Comparison of ENCODE assay signal across 8 cellular contexts in the genomic region with DNA sequence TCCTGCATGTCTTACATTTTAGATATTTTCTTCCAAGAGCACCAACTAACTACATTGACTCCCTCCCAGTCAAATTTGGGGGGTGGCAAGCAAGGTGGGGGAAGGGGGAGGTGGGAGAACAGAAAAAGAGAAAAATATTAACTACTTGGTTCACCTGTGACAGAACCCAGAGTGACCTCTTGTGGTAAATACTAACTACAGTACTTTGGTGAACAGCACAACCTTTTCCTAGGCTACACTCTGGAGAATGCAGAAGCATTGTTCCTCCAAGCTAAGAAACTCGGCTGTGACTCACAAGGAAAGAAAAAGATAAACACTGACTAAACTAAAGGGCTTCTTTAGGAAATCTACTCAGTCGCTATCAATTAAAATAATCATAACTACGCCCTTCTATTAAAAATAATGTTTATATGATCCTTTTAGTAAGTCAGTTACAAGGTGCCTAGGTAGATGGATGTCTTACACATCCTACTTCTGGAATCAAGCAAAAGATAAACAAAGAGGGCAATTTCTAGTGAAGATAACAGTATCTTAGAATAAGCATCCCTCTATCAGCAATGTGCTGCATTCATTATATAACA. TPM values are rescaled to one million over a fixed set of nuclear protein-coding genes. Genes with fewer than 3 reads are reported as not detected.
DNase-seq lines count a peak whose midpoint lies in the region; ATAC-seq, FAIRE-seq and TF ChIP-seq lines count a peak whose summit lies in the region.

No MANE protein-coding gene starts in this region.

- H3K4me1 ChIP-seq in H1 (replicated peaks in 1 of 4; ENCODE audit: control insufficient read depth in 3 of 4, insufficient read depth in 4 of 4, low read length in 3 of 4): peaks cover 0 to 3% (median 1%) of the 10 kb centered on the region in 4 experiments; a peak in 2 of 7 replicates

- H3K79me1 ChIP-seq in H1 (ENCODE audit: low read depth, low read length): no peaks in the 10 kb centered on the region

- peak in 2 of 3 experiments; percentile 58 to 59; a peak in 3 of 4 replicates for TF ChIP-seq CTCF in H1 (IDR thresholded peaks at IDR 0.05; ENCODE audit: control extremely low read depth in 1 of 3, insufficient read depth in 1 of 3, low read depth in 1 of 3, low read length in 3 of 3)

- peaks cover under 1% of the 10 kb centered on the region; the same call in 1 of the 2 replicates for H3K23me2 ChIP-seq in H1 (ENCODE audit: low read depth, low read length)

- no peak overlapping the region for H2BK20ac ChIP-seq in H1 (ENCODE audit: low read length)

- no peaks in the 10 kb centered on the region for H3K9me3 ChIP-seq in H1 (ENCODE audit: insufficient read depth in 2 of 2, low read depth in 1 of 2, low read length in 1 of 2)

- H2BK5ac ChIP-seq in H1 (ENCODE audit: low read depth, low read length): no peak overlapping the region

- TF ChIP-seq RAD21 in H1 (IDR thresholded peaks at IDR 0.05 in 1 of 2, conservative IDR thresholded peaks at IDR 0.05 in 1 of 2; ENCODE audit: low read depth in 2 of 2, low read length in 2 of 2): peak; percentile 83 to 86

- no peaks in the 10 kb centered on the region for H3K79me2 ChIP-seq in H1 (ENCODE audit: control insufficient read depth in 1 of 2, insufficient read depth in 2 of 2, low read length in 2 of 2)

- H4K8ac ChIP-seq in H1 (ENCODE audit: extremely low read depth, insufficient read depth, low read length): no peak overlapping the region

- no peak overlapping the region for H3K4me3 ChIP-seq in H1 (ENCODE audit: extremely low read depth in 1 of 4, insufficient read depth in 2 of 4, low read depth in 3 of 4, low read length in 4 of 4)

- 17% methylated on average over 3 of the region's 3 CpGs; no CpG with 5 or more reads in 1 of the 2 experiments for WGBS in H1 (ENCODE audit: extremely low coverage in 1 of 2, insufficient coverage in 1 of 2, insufficient read length in 1 of 2, insufficient replicate concordance in 2 of 2, low coverage in 1 of 2, low lambda C conversion rate in 2 of 2, missing lambda C conversion rate in 1 of 2), 2 experiments

- no peak overlapping the region for H2BK12ac ChIP-seq in H1 (ENCODE audit: low read depth, low read length)

- H2AK5ac ChIP-seq in H1 (ENCODE audit: low read depth, low read length): no peak overlapping the region

- H3K27me3 ChIP-seq in H1 (replicated peaks in 1 of 4; ENCODE audit: control insufficient read depth in 3 of 4, extremely low read depth in 1 of 4, insufficient read depth in 3 of 4, low read length in 3 of 4): peaks cover 4 to 14% (median 10%) of the 10 kb centered on the region in 4 experiments

- H3K4me2 ChIP-seq in H1 (ENCODE audit: insufficient read depth in 1 of 2, low read depth in 2 of 2, low read length in 2 of 2): no peak overlapping the region

- FAIRE-seq in H1 (lab: Jason Lieb, UNC): peak; percentile 94

- no peak overlapping the region for H3K18ac ChIP-seq in H1 (ENCODE audit: extremely low read depth, low read length)

- POLR2A ChIA-PET in H1 (lab: Charles Lee; ENCODE audit: partially characterized antibody): no interaction called here

- CTCF ChIA-PET in H1 (lab: Charles Lee; ENCODE audit: partially characterized antibody): interaction anchor here (0.6 to 1.3 kb wide), 5 partner anchors 62 to 867 kb away, joined by 3 read pairs; no protein-coding TSS in a partner anchor

- H3K4ac ChIP-seq in H1 (replicated peaks; ENCODE audit: insufficient read length, low read depth, low read length): no peak overlapping the region

- TF ChIP-seq POLR2A in H1 (IDR thresholded peaks at IDR 0.05; ENCODE audit: control extremely low read depth in 1 of 2, low read depth in 2 of 2, low read length in 2 of 2): no peak

- ATAC-seq in HG02588 (IDR thresholded peaks at IDR 0.05; ENCODE audit: unreplicated experiment): no peak
- ATAC-seq in HG02642 (IDR thresholded peaks at IDR 0.05; ENCODE audit: poor library complexity, unreplicated experiment): no peak

- no peak overlapping the region for H4K91ac ChIP-seq in H1 (replicated peaks; ENCODE audit: insufficient read length, low read length)

- H3K14ac ChIP-seq in H1 (ENCODE audit: insufficient read length): no peak overlapping the region

- H3K36me3 ChIP-seq in H1 (ENCODE audit: control insufficient read depth in 2 of 4, insufficient read depth in 4 of 4, low read length in 3 of 4): no peaks in the 10 kb centered on the region

- no peak overlapping the region for H3K9ac ChIP-seq in H1 (replicated peaks in 1 of 4; ENCODE audit: extremely low read depth in 1 of 4, low read depth in 3 of 4, low read length in 3 of 4)

- H3K56ac ChIP-seq in H1 (replicated peaks; ENCODE audit: insufficient read length, low read depth, low read length): no peak overlapping the region

- no peak overlapping the region for H2BK120ac ChIP-seq in H1 (replicated peaks; ENCODE audit: low read depth, low read length)

- H3K27ac ChIP-seq in H1 (ENCODE audit: low read depth, low read length): no peak overlapping the region

- H2AFZ ChIP-seq in H1 (ENCODE audit: low read length): no peak overlapping the region

- no peaks in the 10 kb centered on the region for H4K20me1 ChIP-seq in H1 (replicated peaks in 1 of 2; ENCODE audit: control insufficient read depth in 1 of 2, insufficient read depth in 2 of 2, low read length in 2 of 2)

- TF ChIP-seq EP300 in H1 (IDR thresholded peaks at IDR 0.05; ENCODE audit: borderline replicate concordance in 1 of 2, low read depth in 2 of 2, low read length in 2 of 2): no peak

- no peak overlapping the region for H3K23ac ChIP-seq in H1 (ENCODE audit: insufficient read length)

- H4K5ac ChIP-seq in H1 (ENCODE audit: insufficient read length, low read depth, low read length): no peak overlapping the region

- no peak overlapping the region for H2BK15ac ChIP-seq in H1 (ENCODE audit: low read length)

- DNase-seq in DMS 273 (lab: John Stamatoyannopoulos, UW; ENCODE audit: unreplicated experiment) (peak; percentile 36), DMS 273 treated with DMSO at 0.1 percent for 48 hours (lab: John Stamatoyannopoulos, UW) (no peak), NCI-H226 (peak; percentile 85), H1 (ENCODE audit: low read depth in 1 of 2, low spot score in 2 of 2) (no peak), retina (peak; percentile 7), NCI-H2029 treated with DMSO at 0.1 percent for 48 hours (lab: John Stamatoyannopoulos, UW) (no peak)

TF ChIP-seq in H1, 55 proteins besides CTCF, POLR2A, EP300 and RAD21:
- no peak for TF ChIP-seq JUND (IDR thresholded peaks at IDR 0.05; ENCODE audit: low read length)
- no peak for TF ChIP-seq GTF2F1 (IDR thresholded peaks at IDR 0.05; ENCODE audit: borderline replicate concordance, low read depth, low read length)
- no peak for TF ChIP-seq PHF8 (conservative IDR thresholded peaks at IDR 0.05; ENCODE audit: low read depth, low read length)
- no peak for TF ChIP-seq CREB1 (IDR thresholded peaks at IDR 0.05)
- TF ChIP-seq SP2 (IDR thresholded peaks at IDR 0.05; ENCODE audit: low read length): no peak
- TF ChIP-seq SIN3A (conservative IDR thresholded peaks at IDR 0.05 in 1 of 2, IDR thresholded peaks at IDR 0.05 in 1 of 2; ENCODE audit: low read depth in 1 of 2, low read length in 2 of 2): no peak
- TF ChIP-seq TCF12 (IDR thresholded peaks at IDR 0.05; ENCODE audit: low read depth, low read length): no peak
- no peak for TF ChIP-seq NANOG (IDR thresholded peaks at IDR 0.05; ENCODE audit: insufficient read depth, low read depth, low read length, poor library complexity, severe bottlenecking)
- TF ChIP-seq SIRT6 (IDR thresholded peaks at IDR 0.05; ENCODE audit: low read length): no peak
- TF ChIP-seq TEAD4 (IDR thresholded peaks at IDR 0.05; ENCODE audit: low read depth, low read length): no peak
- TF ChIP-seq, protein P1, sequence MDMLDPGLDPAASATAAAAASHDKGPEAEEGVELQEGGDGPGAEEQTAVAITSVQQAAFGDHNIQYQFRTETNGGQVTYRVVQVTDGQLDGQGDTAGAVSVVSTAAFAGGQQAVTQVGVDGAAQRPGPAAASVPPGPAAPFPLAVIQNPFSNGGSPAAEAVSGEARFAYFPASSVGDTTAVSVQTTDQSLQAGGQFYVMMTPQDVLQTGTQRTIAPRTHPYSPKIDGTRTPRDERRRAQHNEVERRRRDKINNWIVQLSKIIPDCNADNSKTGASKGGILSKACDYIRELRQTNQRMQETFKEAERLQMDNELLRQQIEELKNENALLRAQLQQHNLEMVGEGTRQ (IDR thresholded peaks at IDR 0.05; ENCODE audit: low read length): no peak
- TF ChIP-seq POU5F1 (IDR thresholded peaks at IDR 0.05; ENCODE audit: low read depth, low read length): no peak
- TF ChIP-seq ASH2L (IDR thresholded peaks at IDR 0.05; ENCODE audit: low read length): no peak
- TF ChIP-seq TBP (IDR thresholded peaks at IDR 0.05; ENCODE audit: low read depth, low read length): no peak
- no peak for TF ChIP-seq NRF1 (IDR thresholded peaks at IDR 0.05; ENCODE audit: low read depth, low read length)
- no peak for TF ChIP-seq CEBPB (IDR thresholded peaks at IDR 0.05; ENCODE audit: low read depth, low read length)
- TF ChIP-seq BRCA1 (IDR thresholded peaks at IDR 0.05; ENCODE audit: low read depth, low read length): no peak
TF ChIP-seq in H1: peak in this region for 0.

RNA-seq across cellular contexts. Expression of a gene that starts 5.4 kb away (rescaled TPM):
- 0.50 and 0.55 TPM in 2 replicates for total RNA-seq in H1 (2021; fragmentation: NEBNext Ultra II Directional; extraction: Animal tissue kit (Norgen Biotek cat#: 25700))
- 0.16 and 0.24 TPM in 2 replicates for polyA plus RNA-seq in H1 (2011; rRNA removed)
- 0.27 TPM for polyA plus RNA-seq in H1 (2011; cell fraction: cytosol; rRNA removed)
- polyA plus RNA-seq in H1 (2011; cell fraction: nucleus; rRNA removed): 0.20 TPM
- polyA plus RNA-seq in H1 (2012, experiment 1 of 2): 0.32 to 0.51 TPM (median 0.45 TPM) in 4 replicates
- 0.05 TPM for polyA plus RNA-seq in H1 (2012, experiment 2 of 2)
- polyA plus RNA-seq in H1 (2013, experiment 1 of 2): 0.36 TPM
- 0.29 TPM for polyA plus RNA-seq in H1 (2013, experiment 2 of 2)
- 1.4 and 1.6 TPM in 2 replicates for polyA minus RNA-seq in H1 (2011; rRNA and poly(A)+ RNA removed)
- polyA minus RNA-seq in H1 (2011; cell fraction: cytosol; rRNA and poly(A)+ RNA removed): 0.66 TPM
- polyA minus RNA-seq in H1 (2011; cell fraction: nucleus; rRNA and poly(A)+ RNA removed): 2.8 TPM

Comparison
In these comparisons a context has a peak if more than half of its experiments do, and no peak if none do; other contexts are left out.
1. DNase-seq: peak in DMS 273 (single experiment), NCI-H226 (single experiment) and retina (single experiment); none in DMS 273 treated with DMSO at 0.1 percent for 48 hours (single experiment), H1 (0 of 2) and NCI-H2029 treated with DMSO at 0.1 percent for 48 hours (single experiment).